In the genomic region with DNA sequence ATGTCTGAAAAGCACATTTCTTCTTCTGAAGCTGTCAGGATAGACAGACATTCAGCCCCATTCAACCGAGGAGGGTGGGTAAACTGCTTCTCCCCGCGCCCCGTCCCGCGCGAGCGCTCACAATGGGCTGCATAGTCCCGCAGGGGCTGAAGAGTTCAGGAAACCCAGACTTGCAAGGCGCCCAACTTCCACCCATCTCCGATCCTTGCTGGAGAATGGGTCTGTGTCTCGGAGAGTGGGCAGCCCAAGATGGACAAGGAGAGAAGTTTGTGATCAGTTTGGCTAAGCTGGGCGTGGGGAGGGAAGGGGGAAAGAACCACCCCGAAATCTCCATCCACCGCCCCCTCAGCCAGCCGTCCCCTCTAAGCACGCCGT, we compare ENCODE assay signal across 7 cellular contexts. TPM values are rescaled to one million over a fixed set of nuclear protein-coding genes. Genes with fewer than 3 reads are reported as not detected.
A peak's percentile ranks its signal among the peaks of the same experiment; 100 is the strongest.
DNase-seq lines count a peak whose midpoint lies in the region; ATAC-seq and TF ChIP-seq lines count a peak whose summit lies in the region.

No MANE protein-coding gene starts in this region.

- H3K4me3 ChIP-seq in HUES48 (ENCODE audit: low read depth, low read length) (peak overlapping the region; percentile 93), adrenal gland (peak overlapping the region; percentile 17 to 96 (median 70)), right atrium auricular region (peak overlapping the region; percentile 74 to 87), rectal smooth muscle tissue (ENCODE audit: low read length) (peak overlapping the region; percentile 93)

- ATAC-seq in GM18868 (IDR thresholded peaks at IDR 0.05; ENCODE audit: unreplicated experiment), result peak; percentile 2

- TF ChIP-seq CTCF in adrenal gland (IDR thresholded peaks at IDR 0.05), result no peak
- TF ChIP-seq CTCF in right atrium auricular region (IDR thresholded peaks at IDR 0.05), result no peak

- peak overlapping the region; percentile 91 for H3K9ac ChIP-seq in HUES48 (ENCODE audit: low read depth, low read length)
- peak overlapping the region; percentile 63 for H3K9ac ChIP-seq in rectal smooth muscle tissue (ENCODE audit: low read length)

- H3K4me1 ChIP-seq in HUES48 (ENCODE audit: control insufficient read depth, insufficient read depth, low read length) (peaks cover 62% of the 10 kb centered on the region), adrenal gland (replicated peaks in 1 of 2) (peaks cover 0 to 12% of the 10 kb centered on the region in 2 donors), right atrium auricular region (peaks cover 0 to 21% of the 10 kb centered on the region in 2 donors), rectal smooth muscle tissue (ENCODE audit: control insufficient read depth, insufficient read depth, low read length) (no peaks in the 10 kb centered on the region)

- H3K9me3 ChIP-seq in HUES48 (ENCODE audit: control insufficient read depth, insufficient read depth, low read length), result no peaks in the 10 kb centered on the region
- no peaks in the 10 kb centered on the region for H3K9me3 ChIP-seq in adrenal gland (replicated peaks in 1 of 3)
- H3K9me3 ChIP-seq in right atrium auricular region, result no peaks in the 10 kb centered on the region

- DNase-seq in adrenal gland (peak; percentile 17 to 56 (median 23)), right atrium auricular region (ENCODE audit: low spot score) (peak; percentile 60), SKM-1 (lab: John Stamatoyannopoulos, UW; ENCODE audit: unreplicated experiment) (no peak), NCI-H1694 treated with DMSO at 0.1 percent for 48 hours (lab: John Stamatoyannopoulos, UW) (no peak)

- 0 to 1% (median 1%) methylated on average over 18 of the region's 18 CpGs for WGBS in adrenal gland, 4 donors

- TF ChIP-seq POLR2A in adrenal gland (IDR thresholded peaks at IDR 0.05), result no peak

- intact Hi-C loops in adrenal gland (cut with DNase I), result no loop called here

- H3K27ac ChIP-seq in HUES48 (ENCODE audit: low read depth, low read length) (peak overlapping the region; percentile 91), adrenal gland (peak overlapping the region in 4 of 5 donors; percentile 86 to 98 (median 96)), right atrium auricular region (peak overlapping the region; percentile 92 to 98), rectal smooth muscle tissue (ENCODE audit: low read depth, low read length) (peak overlapping the region; percentile 78)

- H3K27me3 ChIP-seq in HUES48 (ENCODE audit: control insufficient read depth, insufficient read depth, low read length), result no peaks in the 10 kb centered on the region
- no peaks in the 10 kb centered on the region for H3K27me3 ChIP-seq in adrenal gland
- H3K27me3 ChIP-seq in right atrium auricular region, result no peaks in the 10 kb centered on the region
- H3K27me3 ChIP-seq in rectal smooth muscle tissue (ENCODE audit: control insufficient read depth, insufficient read depth, low read length), result no peaks in the 10 kb centered on the region

- H3K36me3 ChIP-seq in HUES48 (ENCODE audit: control insufficient read depth, insufficient read depth, low read length) (peaks cover 38% of the 10 kb centered on the region), adrenal gland (replicated peaks in 1 of 2) (no peaks in the 10 kb centered on the region), right atrium auricular region (no peaks in the 10 kb centered on the region), rectal smooth muscle tissue (ENCODE audit: control insufficient read depth, insufficient read depth, low read length) (no peaks in the 10 kb centered on the region)

RNA-seq across cellular contexts. Expression of a gene that starts 0.7 kb away (rescaled TPM):
- 10 to 100 TPM; 11.9 to 27.8 (median 23.2) TPM for total RNA-seq in adrenal gland
- 10 to 100 TPM in 2 of 3 donors, 1 to 10 TPM in 1; 7.7 to 13.2 (median 11.0) TPM for polyA plus RNA-seq in adrenal gland
- total RNA-seq in right atrium auricular region, result 10 to 100 TPM; 18.0 to 27.4 TPM

Comparison
In these comparisons a context has a peak if more than half of its experiments do, and no peak if none do; other contexts are left out.
1. DNase-seq: peak in adrenal gland (7 of 7) and right atrium auricular region (single experiment); none in SKM-1 (single experiment) and NCI-H1694 treated with DMSO at 0.1 percent for 48 hours (single experiment).
2. Peak in every context shown above with its lines, with median percentiles within 50 percentile points of each other: H3K27ac ChIP-seq and H3K4me3 ChIP-seq.